7 cellular contexts compared by ENCODE assay signal in the genomic region with DNA sequence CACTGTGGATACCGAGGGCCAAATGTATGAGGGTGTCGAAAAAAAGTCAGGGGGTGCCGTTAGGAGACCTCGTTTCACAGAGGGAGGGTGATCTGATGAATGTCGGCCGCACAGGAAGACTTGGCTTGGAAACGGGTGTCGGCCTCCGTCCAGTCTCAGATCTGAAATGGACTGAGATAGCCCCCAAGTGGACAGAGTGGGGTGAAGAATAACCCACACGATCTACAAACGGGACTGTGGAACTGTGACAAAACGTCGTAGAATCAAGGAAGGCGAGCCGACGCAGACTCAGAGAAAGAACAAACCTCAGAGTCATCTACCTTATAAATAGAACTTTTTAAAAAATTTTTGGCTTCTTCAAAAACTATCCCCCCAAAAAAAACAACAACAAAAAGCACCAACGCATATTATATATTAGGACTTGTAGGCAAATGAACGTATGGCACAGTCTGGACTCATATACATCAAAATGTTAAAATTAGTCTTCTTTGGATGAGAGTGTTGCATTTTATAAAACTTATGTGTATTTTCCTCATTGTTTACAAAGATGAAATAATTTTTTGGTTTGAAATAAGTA.
A peak's percentile ranks its signal among the peaks of the same experiment; 100 is the strongest.
DNase-seq lines count a peak whose midpoint lies in the region; ATAC-seq, FAIRE-seq and TF ChIP-seq lines count a peak whose summit lies in the region.

No MANE protein-coding gene starts in this region.

- peaks cover 18% of the 10 kb centered on the region for H3K4me1 Mint-ChIP-seq in MCF 10A (ENCODE audit: insufficient read depth, unreplicated experiment)

- H3K9me3 ChIP-seq in iPS-18c (ENCODE audit: control insufficient read depth, insufficient read depth, low read length) (no peaks in the 10 kb centered on the region), skeletal muscle satellite cell (replicated peaks; ENCODE audit: low read length) (no peaks in the 10 kb centered on the region)

- no peaks in the 10 kb centered on the region for H3K27me3 ChIP-seq in skeletal muscle satellite cell (ENCODE audit: control insufficient read depth, insufficient read depth, low read length)

- peak overlapping the region; percentile 99 for H3K27ac Mint-ChIP-seq in MCF 10A (ENCODE audit: low read depth, unreplicated experiment)

- TF ChIP-seq CTCF in MCF 10A (IDR thresholded peaks at IDR 0.05; ENCODE audit: unreplicated experiment) = peak; percentile 66

- DNase-seq in NCI-H1930 (lab: John Stamatoyannopoulos, UW) = peak; percentile 63 to 83
- peak; percentile 94 for DNase-seq in MCF 10A (ENCODE audit: unreplicated experiment)

- no TSS peak for BruUV-seq in MCF 10A (replicated peaks; lab: Mats Ljungman, UMichigan)

- H3K9ac ChIP-seq in skeletal muscle satellite cell (ENCODE audit: low read depth, low read length) = peak overlapping the region; percentile 94

- H3K4me3 ChIP-seq in iPS-18c (ENCODE audit: insufficient read depth, low read depth, low read length) (peak overlapping the region; percentile 58; the same call in 1 of the 2 replicates), skeletal muscle satellite cell (ENCODE audit: low read length) (peak overlapping the region; percentile 79)

- ATAC-seq in GM18502 (IDR thresholded peaks at IDR 0.05; ENCODE audit: poor library complexity, unreplicated experiment) = peak; percentile 49
- ATAC-seq in HG02943 (IDR thresholded peaks at IDR 0.05; ENCODE audit: low read depth, unreplicated experiment) = peak; percentile 51

- no peaks in the 10 kb centered on the region for H3K27me3 Mint-ChIP-seq in MCF 10A (ENCODE audit: insufficient read depth, unreplicated experiment)

- peak overlapping the region; percentile 90 for H3K4me2 ChIP-seq in skeletal muscle satellite cell (ENCODE audit: low read length)

- peaks cover 15% of the 10 kb centered on the region for H3K4me1 ChIP-seq in skeletal muscle satellite cell (ENCODE audit: control insufficient read depth, insufficient read depth, low read length)

- intact Hi-C loops in MCF 10A (cut with micrococcal nuclease) = loop anchor here (1.0 to 5.0 kb wide), 6 partner anchors 121 to 701 kb away; no protein-coding TSS in a partner anchor

- POLR2A ChIA-PET in MCF 10A (lab: Yijun Ruan, JAX) = interaction anchor here (0.5 to 4.0 kb wide), 26 partner anchors 11 to 783 kb away, joined by 3 to 108 read pairs (median 4); partner anchors contain the start of genes CASP3, IRF2 and PRIMPOL

- H3K36me3 Mint-ChIP-seq in MCF 10A (ENCODE audit: insufficient read depth, unreplicated experiment) = no peaks in the 10 kb centered on the region

- H3K36me3 ChIP-seq in skeletal muscle satellite cell (ENCODE audit: insufficient read depth, low read length) = no peaks in the 10 kb centered on the region

- CTCF ChIA-PET in MCF 10A (lab: Yijun Ruan, JAX) = interaction anchor here (0.6 to 4.5 kb wide), 4 partner anchors 269 to 575 kb away, joined by 3 to 43 read pairs (median 8); no protein-coding TSS in a partner anchor

- H3K4me3 Mint-ChIP-seq in MCF 10A (ENCODE audit: unreplicated experiment) = peak overlapping the region; percentile 93

- peak; percentile 90 for FAIRE-seq in TTC549 (lab: Jason Lieb, UNC)

- H3K9me3 Mint-ChIP-seq in MCF 10A (ENCODE audit: unreplicated experiment) = no peaks in the 10 kb centered on the region

Comparison
In these comparisons a context has a peak if more than half of its experiments do, and no peak if none do; other contexts are left out.
1. Peak in every context shown above with its lines: DNase-seq, ATAC-seq and H3K4me3 ChIP-seq.